ENCODE assay signal across 1 cellular context in the genomic region with DNA sequence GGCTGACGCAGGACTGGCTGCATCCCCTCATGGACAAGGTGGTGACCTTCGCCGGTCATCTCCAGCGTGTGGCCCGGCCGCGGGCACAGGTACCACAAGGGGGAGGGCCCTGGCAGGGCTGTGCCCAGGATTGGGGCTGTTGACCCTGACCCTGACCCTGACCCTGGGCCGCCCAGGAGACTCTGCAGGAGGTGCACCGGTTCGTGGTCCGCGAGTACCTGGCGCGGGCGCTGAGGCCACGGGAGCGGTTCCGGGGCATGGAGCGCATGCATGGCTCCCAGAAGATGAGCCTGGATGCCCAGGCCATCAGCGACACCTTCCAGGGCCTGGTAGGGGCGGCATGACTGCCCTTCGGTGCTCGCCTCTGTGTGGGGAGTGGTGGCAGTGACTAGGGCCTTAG.
TF ChIP-seq lines count a peak whose summit lies in the region.

No MANE protein-coding gene starts in this region.

TF ChIP-seq in IMR-90, 13 proteins besides CTCF, POLR2A, EP300 and RAD21:
- TF ChIP-seq RFX5 (IDR thresholded peaks at IDR 0.05; ENCODE audit: low read depth, low read length): no peak
- no peak for TF ChIP-seq RCOR1 (IDR thresholded peaks at IDR 0.05; ENCODE audit: insufficient replicate concordance, low read length)
- no peak for TF ChIP-seq MAFK (IDR thresholded peaks at IDR 0.05; ENCODE audit: low read depth, low read length)
- TF ChIP-seq, protein P1, sequence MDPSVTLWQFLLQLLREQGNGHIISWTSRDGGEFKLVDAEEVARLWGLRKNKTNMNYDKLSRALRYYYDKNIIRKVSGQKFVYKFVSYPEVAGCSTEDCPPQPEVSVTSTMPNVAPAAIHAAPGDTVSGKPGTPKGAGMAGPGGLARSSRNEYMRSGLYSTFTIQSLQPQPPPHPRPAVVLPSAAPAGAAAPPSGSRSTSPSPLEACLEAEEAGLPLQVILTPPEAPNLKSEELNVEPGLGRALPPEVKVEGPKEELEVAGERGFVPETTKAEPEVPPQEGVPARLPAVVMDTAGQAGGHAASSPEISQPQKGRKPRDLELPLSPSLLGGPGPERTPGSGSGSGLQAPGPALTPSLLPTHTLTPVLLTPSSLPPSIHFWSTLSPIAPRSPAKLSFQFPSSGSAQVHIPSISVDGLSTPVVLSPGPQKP (IDR thresholded peaks at IDR 0.05; ENCODE audit: borderline replicate concordance, low read depth, low read length): no peak
- TF ChIP-seq CHD1 (IDR thresholded peaks at IDR 0.05; ENCODE audit: low read depth, low read length): no peak
- TF ChIP-seq, protein P2, sequence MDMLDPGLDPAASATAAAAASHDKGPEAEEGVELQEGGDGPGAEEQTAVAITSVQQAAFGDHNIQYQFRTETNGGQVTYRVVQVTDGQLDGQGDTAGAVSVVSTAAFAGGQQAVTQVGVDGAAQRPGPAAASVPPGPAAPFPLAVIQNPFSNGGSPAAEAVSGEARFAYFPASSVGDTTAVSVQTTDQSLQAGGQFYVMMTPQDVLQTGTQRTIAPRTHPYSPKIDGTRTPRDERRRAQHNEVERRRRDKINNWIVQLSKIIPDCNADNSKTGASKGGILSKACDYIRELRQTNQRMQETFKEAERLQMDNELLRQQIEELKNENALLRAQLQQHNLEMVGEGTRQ (IDR thresholded peaks at IDR 0.05; ENCODE audit: low read depth, low read length): no peak
- no peak for TF ChIP-seq MXI1 (IDR thresholded peaks at IDR 0.05; ENCODE audit: borderline replicate concordance, low read depth, low read length)
- no peak for TF ChIP-seq BHLHE40 (IDR thresholded peaks at IDR 0.05; ENCODE audit: low read depth, low read length)
- TF ChIP-seq CEBPB (IDR thresholded peaks at IDR 0.05; ENCODE audit: low read depth, low read length): no peak
- no peak for TF ChIP-seq SMC3 (IDR thresholded peaks at IDR 0.05; ENCODE audit: low read depth, low read length)
- no peak for TF ChIP-seq MAZ (IDR thresholded peaks at IDR 0.05; ENCODE audit: borderline replicate concordance, low read depth, low read length)
- no peak for TF ChIP-seq FOS (IDR thresholded peaks at IDR 0.05; ENCODE audit: low read depth, low read length)
- TF ChIP-seq NFE2L2 (IDR thresholded peaks at IDR 0.05; ENCODE audit: low read depth, low read length): no peak
